In genomic region chr16:81601008-81601428, GRCh38 we compare ENCODE assay signal across 12 cellular contexts.
DNase-seq lines count a peak whose midpoint lies in the region; ATAC-seq and TF ChIP-seq lines count a peak whose summit lies in the region.
"Had no signal": no experiment of that assay in that cellular context is flagged by ENCODE, and none has a peak within 500 bp of the region (broad histone marks: within the 10 kb centered on the region; RNA-seq: fewer than 3 reads in every experiment).

No MANE protein-coding gene starts in this region.

- ATAC-seq in lower lobe of right lung (no peak), GM19467 (IDR thresholded peaks at IDR 0.05; ENCODE audit: unreplicated experiment) (no peak), GM21423 (IDR thresholded peaks at IDR 0.05; ENCODE audit: unreplicated experiment) (no peak)
- ATAC-seq: stimulated activated naive B cell treated with anti-CD40 and anti-IgM and Interleukin-4, amounts not matched to agents 10 μg/mL and 1 μg/mL and 100 μg/mL, for 72 hours had no signal

- H3K4me1 ChIP-seq in breast epithelium (peaks cover 0 to 18% of the 10 kb centered on the region in 2 donors), lower lobe of right lung (peaks cover 9% of the 10 kb centered on the region)
- H3K4me1 ChIP-seq: BE2C had no signal

- H3K4me3 ChIP-seq in breast epithelium, result peak overlapping the region in 1 of 3 donors; percentile 42
- H3K4me3 ChIP-seq in lower lobe of right lung, result no peak overlapping the region

- no peaks in the 10 kb centered on the region for H3K9me3 ChIP-seq in breast epithelium
- no peaks in the 10 kb centered on the region for H3K9me3 ChIP-seq in lower lobe of right lung
- H3K9me3 ChIP-seq: BE2C had no signal

- peak overlapping the region; percentile 83 to 93 for H3K27ac ChIP-seq in breast epithelium
- peak overlapping the region; percentile 25 for H3K27ac ChIP-seq in lower lobe of right lung

- H3K36me3 ChIP-seq in breast epithelium (no peaks in the 10 kb centered on the region), lower lobe of right lung (no peaks in the 10 kb centered on the region)
- H3K36me3 ChIP-seq: BE2C had no signal

- DNase-seq in A172 (ENCODE audit: low spot score) (peak; percentile 54), M059J (ENCODE audit: low read depth) (peak; percentile 88), breast epithelium (ENCODE audit: low spot score in 2 of 2) (peak; percentile 53 to 79), lower lobe of right lung (no peak), RPMI8226 (no peak), 8988T (no peak)
- DNase-seq: NCI-H82; nephron progenitor cell; stimulated activated naive B cell treated with anti-CD40 and anti-IgM and Interleukin-4, amounts not matched to agents 10 μg/mL and 1 μg/mL and 100 μg/mL, for 72 hours had no signal

- intact Hi-C loops in breast epithelium (cut with DNase I; ENCODE audit: low total_unique reads), result no loop called here
- intact Hi-C loops in lower lobe of right lung (cut with DNase I), result no loop called here

- TF ChIP-seq POLR2A in breast epithelium (IDR thresholded peaks at IDR 0.05), result no peak

- no peaks in the 10 kb centered on the region for H3K27me3 ChIP-seq in breast epithelium
- H3K27me3 ChIP-seq in lower lobe of right lung (ENCODE audit: low read depth), result no peaks in the 10 kb centered on the region
- H3K27me3 ChIP-seq: BE2C had no signal

- TF ChIP-seq CTCF in breast epithelium (IDR thresholded peaks at IDR 0.05) (no peak), lower lobe of right lung (IDR thresholded peaks at IDR 0.05) (no peak)

Comparison
In these comparisons a context has a peak if more than half of its experiments do, and no peak if none do; other contexts are left out.
1. DNase-seq: peak in A172 (single experiment), M059J (single experiment) and breast epithelium (2 of 2); none in lower lobe of right lung (single experiment), RPMI8226 (single experiment) and 8988T (single experiment).